21 cellular contexts compared by ENCODE assay signal in the genomic region with DNA sequence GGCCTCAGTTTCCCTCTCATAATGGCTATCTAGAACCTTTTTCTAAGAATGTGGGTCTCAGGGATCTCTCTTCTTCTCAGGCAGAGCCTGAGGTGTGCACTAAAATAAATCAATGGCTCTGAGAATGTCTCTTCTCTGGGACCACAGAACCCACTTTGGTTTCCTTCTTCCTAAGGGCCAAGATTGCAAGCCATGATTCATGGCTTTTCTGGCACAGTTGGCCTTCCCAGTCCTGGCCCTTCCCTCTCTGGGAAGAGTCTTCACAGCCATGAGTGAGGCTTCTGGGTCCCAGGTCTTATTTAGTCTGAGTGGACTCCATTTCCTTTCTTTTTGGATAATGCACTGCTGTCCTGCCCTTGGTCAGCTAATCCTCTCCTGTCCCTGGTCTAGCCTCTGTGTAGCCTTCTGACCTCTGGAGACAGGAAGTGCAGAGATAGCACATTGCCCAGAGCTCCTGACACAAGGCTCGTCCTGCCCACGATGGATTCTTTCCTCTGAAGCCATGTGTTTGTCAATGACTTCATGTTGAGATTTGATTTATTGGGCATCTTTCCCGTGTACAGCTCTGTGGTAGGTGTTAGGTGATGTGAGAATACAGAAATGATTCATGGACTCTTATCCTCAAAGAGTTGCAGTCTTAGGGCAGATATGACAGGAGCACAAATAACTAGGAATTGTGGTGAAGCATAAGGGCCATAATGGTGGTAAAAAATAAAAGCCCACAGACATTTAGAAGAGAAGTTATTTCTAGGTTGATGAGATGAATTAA.
"Had no signal": no experiment of that assay in that cellular context is flagged by ENCODE, and none has a peak within 500 bp of the region (broad histone marks: within the 10 kb centered on the region; RNA-seq: fewer than 3 reads in every experiment).

No MANE protein-coding gene starts in this region.

- H3K36me3 ChIP-seq: neural progenitor cell, ovary, right atrium auricular region, thoracic aorta, transverse colon had no signal

- H3K27me3 ChIP-seq: neural progenitor cell, ovary, right atrium auricular region, transverse colon had no signal

- H3K4me3 ChIP-seq: dorsolateral prefrontal cortex, hepatocyte, lung, neural progenitor cell, ovary, right atrium auricular region, smooth muscle cell, thoracic aorta, transverse colon had no signal

- ATAC-seq: left colon; left ventricle myocardium superior; natural killer cell; stimulated activated memory B cell treated with anti-CD40 and anti-IgM and Interleukin-4, amounts not matched to agents 10 μg/mL and 1 μg/mL and 100 μg/mL, for 72 hours; stimulated activated naive CD8-positive, alpha-beta T cell treated with anti-CD3 and anti-CD28 coated beads, Interleukin-15, amount 100 ng/mL, for 72 hours had no signal

- DNase-seq: cortex of kidney; dorsolateral prefrontal cortex; effector CD8-positive, alpha-beta T cell; foreskin melanocyte; head of caudate nucleus; left colon; left ventricle myocardium superior; mesendoderm; natural killer cell; nucleus accumbens; ovary; stimulated activated CD4-positive, alpha-beta T cell treated with anti-CD3 and anti-CD28 coated beads, Interleukin-4, amount 100 ng/mL, for 24 hours; stimulated activated naive CD8-positive, alpha-beta T cell treated with anti-CD3 and anti-CD28 coated beads, Interleukin-15, amount 100 ng/mL, for 72 hours; transverse colon had no signal

- H3K9me3 ChIP-seq: ovary, right atrium auricular region, thoracic aorta, transverse colon had no signal
